Comparison of ENCODE assay signal across 15 cellular contexts in genomic region chr15:43930556-43930955, GRCh38.
A peak's percentile ranks its signal among the peaks of the same experiment; 100 is the strongest.
DNase-seq lines count a peak whose midpoint lies in the region; TF ChIP-seq lines count a peak whose summit lies in the region.
"Had no signal": no experiment of that assay in that cellular context is flagged by ENCODE, and none has a peak within 500 bp of the region (broad histone marks: within the 10 kb centered on the region; RNA-seq: fewer than 3 reads in every experiment).

No MANE protein-coding gene starts in this region.

- H3K27me3 Mint-ChIP-seq in glutamatergic neuron (ENCODE audit: unreplicated experiment) = peaks cover 14% of the 10 kb centered on the region
- H3K27me3 Mint-ChIP-seq: type B pancreatic cell had no signal

- peaks cover 14% of the 10 kb centered on the region for H3K9me3 Mint-ChIP-seq in glutamatergic neuron (ENCODE audit: unreplicated experiment)
- H3K9me3 Mint-ChIP-seq: activated T-cell treated with anti-CD3 and anti-CD28 coated beads, Interleukin-2, amount 50 U/mL, for 72 hours; type B pancreatic cell had no signal

- H3K4me3 Mint-ChIP-seq in glutamatergic neuron (ENCODE audit: unreplicated experiment) = peak overlapping the region; percentile 48
- H3K4me3 Mint-ChIP-seq: activated T-cell treated with anti-CD3 and anti-CD28 coated beads, Interleukin-2, amount 50 U/mL, for 72 hours; type B pancreatic cell had no signal

- BruUV-seq in OCI-LY7 (replicated peaks; lab: Mats Ljungman, UMichigan) = no TSS peak

- H4K20me1 ChIP-seq in OCI-LY7 (ENCODE audit: insufficient read depth, low read length) = no peaks in the 10 kb centered on the region

- intact Hi-C loops in OCI-LY7 (cut with micrococcal nuclease; ENCODE audit: unreplicated experiment) = no loop called here

- H3K36me3 Mint-ChIP-seq in glutamatergic neuron (ENCODE audit: unreplicated experiment) = no peaks in the 10 kb centered on the region
- H3K36me3 Mint-ChIP-seq: type B pancreatic cell had no signal

- peak; percentile 10 to 43 for DNase-seq in NCI-H524 (lab: John Stamatoyannopoulos, UW)
- DNase-seq in NCI-H524 treated with DMSO at 0.1 percent for 48 hours (lab: John Stamatoyannopoulos, UW) = no peak
- peak; percentile 8 for DNase-seq in OCI-LY7 (ENCODE audit: low spot score)
- DNase-seq in glutamatergic neuron = no peak
- peak in 5 of 49 donors; percentile 16 to 44 (median 32) for DNase-seq in substantia nigra (lab: John Stamatoyannopoulos, UW)
- no peak for DNase-seq in occipital lobe (lab: John Stamatoyannopoulos, UW)
- DNase-seq in activated CD8-positive, alpha-beta memory T cell treated with anti-CD3 and anti-CD28 coated beads, Interleukin-2, amount 50 U/mL, for 4 hours = no peak
- DNase-seq in HCEC 1CT = no peak
- DNase-seq: activated CD4-positive, alpha-beta T cell treated with anti-CD3 and anti-CD28 coated beads, Interleukin-2, amount 50 U/mL, for 4 hours; activated T-cell treated with anti-CD3 and anti-CD28 coated beads, Interleukin-2, amount 50 U/mL, for 72 hours; foreskin keratinocyte; KG1; stimulated activated CD4-positive, alpha-beta T cell treated with anti-CD3 and anti-CD28 coated beads, Interleukin-4, amount 100 ng/mL, for 1 hour had no signal

- H3K9me3 ChIP-seq in OCI-LY7 (ENCODE audit: low read length) = no peaks in the 10 kb centered on the region

- no peaks in the 10 kb centered on the region for H3K79me2 ChIP-seq in OCI-LY7 (ENCODE audit: insufficient read depth, low read depth, low read length)

- H3K4me3 ChIP-seq in OCI-LY7 (ENCODE audit: low read depth, low read length, poor library complexity, severe bottlenecking) = no peak overlapping the region

- H3K27ac ChIP-seq in OCI-LY7 (ENCODE audit: low read depth, low read length, poor library complexity, severe bottlenecking) (no peak overlapping the region), substantia nigra (ENCODE audit: low read depth, low read length, poor library complexity, severe bottlenecking) (peak overlapping the region; percentile 54)
- H3K27ac ChIP-seq: foreskin keratinocyte, HL-60 had no signal

- H2AFZ ChIP-seq in OCI-LY7 (ENCODE audit: low read length) = no peak overlapping the region

- H3K4me1 ChIP-seq in OCI-LY7 (ENCODE audit: insufficient read depth, low read length, poor library complexity, severe bottlenecking) = no peaks in the 10 kb centered on the region

- H3K4me1 Mint-ChIP-seq in glutamatergic neuron (ENCODE audit: low read depth, unreplicated experiment) = peaks cover 69% of the 10 kb centered on the region

- H3K36me3 ChIP-seq in OCI-LY7 (ENCODE audit: insufficient read depth, low read length) = no peaks in the 10 kb centered on the region

- CTCF ChIA-PET in OCI-LY7 (lab: Charles Lee; ENCODE audit: unreplicated experiment) = no interaction called here

- H3K9me2 ChIP-seq in OCI-LY7 (ENCODE audit: insufficient read depth, low read length) = no peaks in the 10 kb centered on the region

- H3K27ac Mint-ChIP-seq in glutamatergic neuron (ENCODE audit: unreplicated experiment) = peak overlapping the region; percentile 59
- H3K27ac Mint-ChIP-seq: activated T-cell treated with anti-CD3 and anti-CD28 coated beads, Interleukin-2, amount 50 U/mL, for 72 hours; type B pancreatic cell had no signal

- H3K4me2 ChIP-seq in OCI-LY7 (ENCODE audit: low read length) = no peak overlapping the region

- TF ChIP-seq CTCF in OCI-LY7 (conservative IDR thresholded peaks at IDR 0.05; ENCODE audit: low read length) (no peak), glutamatergic neuron (IDR thresholded peaks at IDR 0.05; ENCODE audit: partially characterized antibody, unreplicated experiment) (no peak)

- POLR2A ChIA-PET in OCI-LY7 (lab: Charles Lee) = interaction anchor here (0.6 to 1.1 kb wide), 2 partner anchors 12 to 33 kb away, joined by 3 read pairs; no protein-coding TSS in a partner anchor

Comparison
In these comparisons a context has a peak if more than half of its experiments do, and no peak if none do; other contexts are left out.
1. DNase-seq: peak in NCI-H524 (2 of 2) and OCI-LY7 (single experiment); none in NCI-H524 treated with DMSO at 0.1 percent for 48 hours (single experiment), glutamatergic neuron (single experiment), occipital lobe (single experiment), activated CD8-positive, alpha-beta memory T cell treated with anti-CD3 and anti-CD28 coated beads, Interleukin-2, amount 50 U/mL, for 4 hours (single experiment) and HCEC 1CT (single experiment).